21 cellular contexts compared by ENCODE assay signal in the genomic region with DNA sequence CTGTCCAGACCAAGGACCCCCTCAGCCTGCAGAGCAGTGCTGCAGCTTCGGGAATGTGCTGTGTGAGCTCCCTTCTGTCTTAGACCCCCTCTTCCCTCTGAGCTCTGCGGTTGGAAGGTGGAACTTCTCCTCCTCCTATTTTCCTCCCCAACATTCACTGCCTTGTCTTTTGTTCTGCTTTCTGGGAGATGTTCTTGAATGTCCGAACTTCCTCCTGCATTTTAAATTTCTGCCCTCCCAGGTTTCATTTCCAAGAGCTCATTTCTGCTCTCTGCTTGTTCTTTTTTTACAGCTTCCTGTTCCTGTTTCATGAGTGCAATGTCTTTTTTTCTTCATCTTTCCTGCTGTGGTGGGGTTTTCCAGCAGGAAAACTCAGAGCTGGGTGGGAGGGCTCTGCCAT. TPM values are rescaled to one million over a fixed set of nuclear protein-coding genes. Genes with fewer than 3 reads are reported as not detected.
DNase-seq lines count a peak whose midpoint lies in the region; ATAC-seq and TF ChIP-seq lines count a peak whose summit lies in the region.
"Had no signal": no experiment of that assay in that cellular context is flagged by ENCODE, and none has a peak within 500 bp of the region (broad histone marks: within the 10 kb centered on the region; RNA-seq: fewer than 3 reads in every experiment).

No MANE protein-coding gene starts in this region.

- H3K36me3 ChIP-seq in Caco-2 (ENCODE audit: control insufficient read depth, insufficient read depth, low read length), result no peaks in the 10 kb centered on the region
- H3K36me3 ChIP-seq in SK-N-MC (ENCODE audit: insufficient read depth, low read length), result no peaks in the 10 kb centered on the region
- H3K36me3 ChIP-seq: esophagus squamous epithelium, gastroesophageal sphincter, thyroid gland had no signal

- POLR2A ChIA-PET in Caco-2 (lab: Charles Lee), result no interaction called here

- no peaks in the 10 kb centered on the region for H3K27me3 ChIP-seq in Caco-2 (replicated peaks; ENCODE audit: control insufficient read depth, insufficient read depth, low read length)
- H3K27me3 ChIP-seq: esophagus squamous epithelium, thyroid gland had no signal

- no TSS peak for BruUV-seq in Caco-2 (replicated peaks; lab: Mats Ljungman, UMichigan)

- H3K4me3 Mint-ChIP-seq in Caco-2 (ENCODE audit: unreplicated experiment), result no peak overlapping the region
- H3K4me3 Mint-ChIP-seq: activated naive CD4-positive, alpha-beta T cell treated with anti-CD3 and anti-CD28 coated beads, Interleukin-2, amount 50 U/mL, for 24 hours; activated T-cell treated with anti-CD3 and anti-CD28 coated beads, Interleukin-2, amount 50 U/mL, for 72 hours had no signal

- no peak for ATAC-seq in SK-N-SH treated with all-trans-retinoic acid at 6 μM for 48 hours
- ATAC-seq: activated CD4-positive, CD25-positive, alpha-beta regulatory T cell treated with anti-CD3 and anti-CD28 coated beads, Interleukin-2, amount 50 U/mL, for 24 hours; activated T-cell treated with anti-CD3 and anti-CD28 coated beads, Interleukin-2, amount 50 U/mL, for 72 hours; gastroesophageal sphincter had no signal

- no peaks in the 10 kb centered on the region for H3K27me3 Mint-ChIP-seq in Caco-2 (ENCODE audit: insufficient read depth, unreplicated experiment)
- H3K27me3 Mint-ChIP-seq: activated naive CD4-positive, alpha-beta T cell treated with anti-CD3 and anti-CD28 coated beads, Interleukin-2, amount 50 U/mL, for 24 hours had no signal

- peaks cover 13% of the 10 kb centered on the region for H3K4me1 Mint-ChIP-seq in Caco-2 (ENCODE audit: low read depth, unreplicated experiment)

- no peak overlapping the region for H3K9ac ChIP-seq in SK-N-MC (ENCODE audit: insufficient read length)

- H3K4me1 ChIP-seq in Caco-2, result peaks cover 4% of the 10 kb centered on the region; the same call in 1 of the 2 replicates
- H3K4me1 ChIP-seq: gastroesophageal sphincter, thyroid gland had no signal

- CTCF ChIA-PET in Caco-2 (lab: Charles Lee), result no interaction called here

- no peaks in the 10 kb centered on the region for H3K9me3 ChIP-seq in Caco-2
- H3K9me3 ChIP-seq in SK-N-MC (ENCODE audit: low read depth, low read length), result no peaks in the 10 kb centered on the region
- H3K9me3 ChIP-seq: thyroid gland had no signal

- H3K27ac ChIP-seq in SK-N-MC, result peak overlapping the region; percentile 77
- H3K27ac ChIP-seq: esophagus squamous epithelium, gastroesophageal sphincter, thyroid gland had no signal

- peaks cover 6% of the 10 kb centered on the region for H3K36me3 Mint-ChIP-seq in Caco-2 (ENCODE audit: insufficient read depth, unreplicated experiment)

- H3K9me3 Mint-ChIP-seq in Caco-2 (ENCODE audit: unreplicated experiment), result no peaks in the 10 kb centered on the region

- H3K4me3 ChIP-seq in Caco-2 (ENCODE audit: low read depth, low read length) (no peak overlapping the region), SK-N-MC (peak overlapping the region; percentile 17; the same call in 1 of the 2 replicates)
- H3K4me3 ChIP-seq: esophagus squamous epithelium, gastroesophageal sphincter, skin epidermis, thyroid gland had no signal

- TF ChIP-seq CTCF in Caco-2 (IDR thresholded peaks at IDR 0.05; ENCODE audit: insufficient read depth in 1 of 2, low read depth in 1 of 2, low read length in 1 of 2, severe bottlenecking in 1 of 2, unreplicated experiment in 1 of 2), result no peak

- DNase-seq in Caco-2, result no peak
- DNase-seq in Kasumi-1 (lab: John Stamatoyannopoulos, UW), result peak; percentile 81 to 82
- DNase-seq in SK-N-MC (ENCODE audit: low read depth, low spot score), result no peak
- peak; percentile 18 for DNase-seq in midbrain (lab: John Stamatoyannopoulos, UW)
- no peak for DNase-seq in HuH-7.5 (ENCODE audit: low spot score)
- DNase-seq in HPDE6-E6E7 (ENCODE audit: extremely low spot score), result no peak
- no peak for DNase-seq in activated CD4-positive, alpha-beta T cell treated with anti-CD3 and anti-CD28 coated beads for 48 hours
- DNase-seq: activated T-cell treated with anti-CD3 and anti-CD28 coated beads, Interleukin-2, amount 50 U/mL, for 72 hours; cerebellar nuclear complex; DMS79 treated with DMSO at 0.1 percent for 48 hours; effector CD8-positive, alpha-beta T cell; esophagus squamous epithelium; NCI-H1694; NCI-H748 treated with DMSO at 0.1 percent for 48 hours; stimulated activated naive CD4-positive, alpha-beta T cell treated with Interleukin-2 at 50 U/mL for 16 hours; thyroid gland had no signal

- peak overlapping the region; percentile 63 for H3K27ac Mint-ChIP-seq in Caco-2 (ENCODE audit: unreplicated experiment)
- H3K27ac Mint-ChIP-seq: activated naive CD4-positive, alpha-beta T cell treated with anti-CD3 and anti-CD28 coated beads, Interleukin-2, amount 50 U/mL, for 24 hours; activated T-cell treated with anti-CD3 and anti-CD28 coated beads, Interleukin-2, amount 50 U/mL, for 72 hours had no signal

- intact Hi-C loops in Caco-2 (cut with micrococcal nuclease; ENCODE audit: unreplicated experiment), result no loop called here

TF ChIP-seq in SK-N-SH treated with all-trans-retinoic acid at 6 μM for 48 hours, 23 proteins besides CTCF, POLR2A, EP300 and RAD21:
- TF ChIP-seq CSDC2 (CRISPR knock-in tag; IDR thresholded peaks at IDR 0.05) (no peak), ZNF70 (CRISPR knock-in tag; IDR thresholded peaks at IDR 0.05) (no peak)

RNA-seq across cellular contexts. Expression of gene RRP1, which starts 29.3 kb away (rescaled TPM):
- total RNA-seq in Caco-2 (2022), result 51.6 and 52.8 TPM in 2 replicates

RNA-seq across cellular contexts. Expression of gene CSTB, which starts 42.6 kb away (rescaled TPM):
- 49.9 and 50.0 TPM in 2 replicates for total RNA-seq in Caco-2 (2022)

RNA-seq across cellular contexts. Expression of gene AGPAT3, which starts 46.3 kb away (rescaled TPM):
- total RNA-seq in Caco-2 (2022), result 61.8 and 65.5 TPM in 2 replicates

Comparison
In these comparisons a context has a peak if more than half of its experiments do, and no peak if none do; other contexts are left out.
1. DNase-seq: peak in Kasumi-1 (2 of 2) and midbrain (single experiment); none in Caco-2 (0 of 2), SK-N-MC (single experiment), HuH-7.5 (single experiment), HPDE6-E6E7 (single experiment) and activated CD4-positive, alpha-beta T cell treated with anti-CD3 and anti-CD28 coated beads for 48 hours (single experiment).